In genomic region chr4:153432971-153433752, GRCh38 we compare ENCODE assay signal across 8 cellular contexts. TPM values are rescaled to one million over a fixed set of nuclear protein-coding genes. Genes with fewer than 3 reads are reported as not detected.
DNase-seq lines count a peak whose midpoint lies in the region; ATAC-seq, FAIRE-seq and TF ChIP-seq lines count a peak whose summit lies in the region.

No MANE protein-coding gene starts in this region.

- H3K27ac ChIP-seq in C4-2B: peak overlapping the region; percentile 30; the same call in 1 of the 2 replicates
- peak overlapping the region; percentile 94 for H3K27ac ChIP-seq in OCI-LY7 (ENCODE audit: low read depth, low read length, poor library complexity, severe bottlenecking)

- peak overlapping the region; percentile 97 for H3K4me2 ChIP-seq in OCI-LY7 (ENCODE audit: low read length)

- no peaks in the 10 kb centered on the region for H3K36me3 ChIP-seq in OCI-LY7 (ENCODE audit: insufficient read depth, low read length)

- peak overlapping the region; percentile 60 for H3K4me3 ChIP-seq in OCI-LY7 (ENCODE audit: low read depth, low read length, poor library complexity, severe bottlenecking)

- H3K9me3 Mint-ChIP-seq in activated T-cell treated with anti-CD3 and anti-CD28 coated beads, Interleukin-2, amount 50 U/mL, for 72 hours: no peaks in the 10 kb centered on the region

- H3K9me3 ChIP-seq in OCI-LY7 (ENCODE audit: low read length): no peaks in the 10 kb centered on the region

- H3K4me1 ChIP-seq in OCI-LY7 (ENCODE audit: insufficient read depth, low read length, poor library complexity, severe bottlenecking): peaks cover 99% of the 10 kb centered on the region

- peak overlapping the region; percentile 87 to 96 for H3K4me3 Mint-ChIP-seq in activated T-cell treated with anti-CD3 and anti-CD28 coated beads, Interleukin-2, amount 50 U/mL, for 72 hours

- peak; percentile 84 for TF ChIP-seq CTCF in C4-2B (conservative IDR thresholded peaks at IDR 0.05)
- peak; percentile 96 for TF ChIP-seq CTCF in OCI-LY7 (conservative IDR thresholded peaks at IDR 0.05; ENCODE audit: low read length)

- H3K36me3 Mint-ChIP-seq in activated T-cell treated with anti-CD3 and anti-CD28 coated beads, Interleukin-2, amount 50 U/mL, for 72 hours (ENCODE audit: insufficient read depth in 2 of 2): no peaks in the 10 kb centered on the region

- H3K27ac Mint-ChIP-seq in activated T-cell treated with anti-CD3 and anti-CD28 coated beads, Interleukin-2, amount 50 U/mL, for 72 hours: peak overlapping the region; percentile 96

- POLR2A ChIA-PET in OCI-LY7 (lab: Charles Lee): interaction anchor here (0.6 to 10.0 kb wide), 12 partner anchors 8 to 237 kb away, joined by 3 to 168 read pairs (median 5); partner anchors contain the start of genes MND1 and TMEM131L

- CTCF ChIA-PET in OCI-LY7 (lab: Charles Lee; ENCODE audit: unreplicated experiment): interaction anchor here (0.7 to 1.5 kb wide), 8 partner anchors 11 to 207 kb away, joined by 3 to 4 read pairs (median 3); no protein-coding TSS in a partner anchor

- H3K9me2 ChIP-seq in OCI-LY7 (ENCODE audit: insufficient read depth, low read length): no peaks in the 10 kb centered on the region

- BruUV-seq in OCI-LY7 (replicated peaks; lab: Mats Ljungman, UMichigan): TSS peak; percentile 79

- H3K79me2 ChIP-seq in OCI-LY7 (ENCODE audit: insufficient read depth, low read depth, low read length): peaks cover 38% of the 10 kb centered on the region; the same call in 1 of the 2 replicates

- intact Hi-C loops in OCI-LY7 (cut with micrococcal nuclease; ENCODE audit: unreplicated experiment) (loop anchor here (1.0 to 5.0 kb wide), 5 partner anchors 34 to 210 kb away; partner anchors contain the start of gene MND1), sciatic nerve (cut with DNase I) (no loop called here)

- peak; percentile 94 for ATAC-seq in GM19035 (IDR thresholded peaks at IDR 0.05; ENCODE audit: unreplicated experiment)
- peak; percentile 93 for ATAC-seq in HG03139 (IDR thresholded peaks at IDR 0.05; ENCODE audit: unreplicated experiment)
- peak; percentile 86 to 90 for ATAC-seq in activated T-cell treated with anti-CD3 and anti-CD28 coated beads, Interleukin-2, amount 50 U/mL, for 72 hours (replicated peaks in 1 of 2)
- ATAC-seq in sciatic nerve: peak; percentile 80

- H2AFZ ChIP-seq in OCI-LY7 (ENCODE audit: low read length): no peak overlapping the region; the same call in 1 of the 2 replicates

- H3K4me1 Mint-ChIP-seq in activated T-cell treated with anti-CD3 and anti-CD28 coated beads, Interleukin-2, amount 50 U/mL, for 72 hours (ENCODE audit: low read depth): peaks cover 67% of the 10 kb centered on the region

- no peak for FAIRE-seq in frontal cortex (lab: Jason Lieb, UNC)

- no peaks in the 10 kb centered on the region for H4K20me1 ChIP-seq in OCI-LY7 (ENCODE audit: insufficient read depth, low read length)

- DNase-seq in OCI-LY7 (ENCODE audit: low spot score): peak; percentile 94
- peak; percentile 78 to 79 for DNase-seq in activated T-cell treated with anti-CD3 and anti-CD28 coated beads, Interleukin-2, amount 50 U/mL, for 72 hours
- peak; percentile 77 for DNase-seq in germinal center (ENCODE audit: low spot score)
- DNase-seq in sciatic nerve (ENCODE audit: low spot score): peak; percentile 67
- DNase-seq in frontal cortex (ENCODE audit: low spot score in 2 of 2): no peak

- H3K27me3 Mint-ChIP-seq in activated T-cell treated with anti-CD3 and anti-CD28 coated beads, Interleukin-2, amount 50 U/mL, for 72 hours (ENCODE audit: low read depth): no peaks in the 10 kb centered on the region

RNA-seq across cellular contexts. Expression of gene TMEM131L, which starts 33.0 kb away (rescaled TPM):
- 98.7 and 148 TPM in 2 replicates for total RNA-seq in OCI-LY7 (2014; rRNA removed; shearing (Covaris generic))
- total RNA-seq in OCI-LY7 (2022) (133 and 169 TPM in 2 replicates), sciatic nerve (15.2 TPM), frontal cortex (42.4 TPM)
- total RNA-seq in activated T-cell treated with anti-CD3 and anti-CD28 coated beads, Interleukin-2, amount 50 U/mL, for 72 hours: 10 to 100 TPM; 32.7 to 44.4 TPM

Comparison
In these comparisons a context has a peak if more than half of its experiments do, and no peak if none do; other contexts are left out.
1. DNase-seq: peak in OCI-LY7 (single experiment), activated T-cell treated with anti-CD3 and anti-CD28 coated beads, Interleukin-2, amount 50 U/mL, for 72 hours (2 of 2), germinal center (single experiment) and sciatic nerve (single experiment); none in frontal cortex (0 of 2).
2. Peak in every context shown above with its lines, with median percentiles within 50 percentile points of each other: ATAC-seq.